ENCODE assay signal across 23 cellular contexts in the genomic region with DNA sequence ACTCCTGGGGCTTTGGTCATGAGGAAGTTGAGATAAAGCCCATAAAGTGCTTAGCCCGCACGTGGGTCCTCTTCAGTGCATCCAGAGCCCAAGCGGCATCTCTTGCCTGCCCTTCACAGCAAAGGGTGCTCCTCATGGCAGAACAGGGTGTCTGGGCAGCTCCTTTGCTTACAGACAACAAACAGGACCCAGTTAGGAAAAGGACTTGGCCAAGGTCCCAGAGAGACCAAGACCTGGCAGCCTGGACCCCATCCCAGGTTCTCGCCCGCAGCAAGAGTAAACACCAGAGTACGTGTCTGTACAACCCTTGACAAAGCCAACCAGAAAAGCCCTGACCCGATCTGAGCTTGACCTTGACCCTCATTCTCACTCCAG. TPM values are rescaled to one million over a fixed set of nuclear protein-coding genes. Genes with fewer than 3 reads are reported as not detected.
DNase-seq lines count a peak whose midpoint lies in the region; ATAC-seq and TF ChIP-seq lines count a peak whose summit lies in the region.
"Had no signal": no experiment of that assay in that cellular context is flagged by ENCODE, and none has a peak within 500 bp of the region (broad histone marks: within the 10 kb centered on the region; RNA-seq: fewer than 3 reads in every experiment).

No MANE protein-coding gene starts in this region.

- H3K27me3 ChIP-seq in dorsolateral prefrontal cortex, result no peaks in the 10 kb centered on the region
- H3K27me3 ChIP-seq in liver (ENCODE audit: control insufficient read depth in 4 of 4, insufficient read depth in 4 of 4, low read length in 3 of 4), result no peaks in the 10 kb centered on the region
- H3K27me3 ChIP-seq in transverse colon, result no peaks in the 10 kb centered on the region
- H3K27me3 ChIP-seq: SJSA1 had no signal

- TF ChIP-seq RAD21 in liver (IDR thresholded peaks at IDR 0.05), result no peak

- H3K4me1 ChIP-seq in liver (ENCODE audit: control insufficient read depth in 4 of 4, insufficient read depth in 4 of 4, low read length in 3 of 4), result peaks cover 2 to 24% (median 18%) of the 10 kb centered on the region in 4 donors
- H3K4me1 ChIP-seq in transverse colon, result peaks cover 0 to 9% (median 2%) of the 10 kb centered on the region in 4 donors

- TF ChIP-seq CTCF in dorsolateral prefrontal cortex (IDR thresholded peaks at IDR 0.05 in 54 of 56, conservative IDR thresholded peaks at IDR 0.05 in 2 of 56; ENCODE audit: low read depth in 1 of 56, partially characterized antibody in 56 of 56) (no peak), liver (IDR thresholded peaks at IDR 0.05; ENCODE audit: low read depth, low read length, missing input control) (no peak), transverse colon (IDR thresholded peaks at IDR 0.05) (no peak)

- in situ Hi-C loops in transverse colon (cut with MboI; ENCODE audit: low pct_ligation_motif_present in 1 of 4, low pct_unique_long_range_greater_than_20kb in 1 of 4, low sequenced_read_pairs in 3 of 4), result no loop called here

- ATAC-seq in GM21423 (IDR thresholded peaks at IDR 0.05; ENCODE audit: unreplicated experiment) (no peak), HG03565 (IDR thresholded peaks at IDR 0.05; ENCODE audit: unreplicated experiment) (no peak)
- ATAC-seq: activated T-cell treated with anti-CD3 and anti-CD28 coated beads, Interleukin-2, amount 50 U/mL, for 4 hours; effector memory CD8-positive, alpha-beta T cell; naive thymus-derived CD4-positive, alpha-beta T cell had no signal

- H3K36me3 ChIP-seq in liver (ENCODE audit: control insufficient read depth in 4 of 4, insufficient read depth in 3 of 4, low read depth in 1 of 4, low read length in 3 of 4) (peaks cover 0 to 6% (median under 1%) of the 10 kb centered on the region in 4 donors), transverse colon (no peaks in the 10 kb centered on the region)
- H3K36me3 ChIP-seq: SJSA1 had no signal

- H3K27ac ChIP-seq in dorsolateral prefrontal cortex (peak overlapping the region in 3 of 59 donors; percentile 4 to 69 (median 20)), liver (ENCODE audit: low read depth in 1 of 2, low read length in 2 of 2) (no peak overlapping the region), transverse colon (no peak overlapping the region)
- H3K27ac ChIP-seq: SJSA1 had no signal

- peak; percentile 27 for DNase-seq in NCI-H2196 (lab: John Stamatoyannopoulos, UW; ENCODE audit: unreplicated experiment)
- DNase-seq in NCI-H2196 treated with DMSO at 0.1 percent for 48 hours (lab: John Stamatoyannopoulos, UW; ENCODE audit: unreplicated experiment), result no peak
- peak in 6 of 10 donors; percentile 5 to 30 (median 22) for DNase-seq in dorsolateral prefrontal cortex
- DNase-seq in transverse colon, result peak; percentile 8
- no peak for DNase-seq in SW 1271 (lab: John Stamatoyannopoulos, UW)
- DNase-seq: 8988T; activated CD4-positive, alpha-beta T cell treated with anti-CD3 and anti-CD28 coated beads, Interleukin-2, amount 10 ng/mL, durations not matched to agents 24 days and 14 days; activated T-cell treated with anti-CD3 and anti-CD28 coated beads, Interleukin-2, amount 50 U/mL, for 4 hours; CD4-positive, CD25-positive, alpha-beta regulatory T cell; central memory CD4-positive, alpha-beta T cell; effector memory CD8-positive, alpha-beta T cell; NCI-H1105 treated with DMSO at 0.1 percent for 48 hours; stimulated activated CD4-positive, alpha-beta T cell treated with anti-CD3 and anti-CD28 coated beads, Interleukin-1b, Interleukin-23, amount 100 ng/mL, for 48 hours; T1000 had no signal

- 41% methylated on average over 7 of the region's 7 CpGs for WGBS in liver
- WGBS in transverse colon (ENCODE audit: low coverage in 1 of 2), 2 donors, result 63% methylated on average over 6 of the region's 7 CpGs; no CpG with 5 or more reads in 1 of the 2 donors

- intact Hi-C loops in dorsolateral prefrontal cortex (cut with DNase I), result no loop called here
- intact Hi-C loops in transverse colon (cut with DNase I; ENCODE audit: low total_unique reads), result no loop called here

- no peak for TF ChIP-seq POLR2A in transverse colon (IDR thresholded peaks at IDR 0.05)

- TF ChIP-seq EP300 in transverse colon (IDR thresholded peaks at IDR 0.05; ENCODE audit: low read depth), result no peak

- H3K9me3 ChIP-seq in liver (ENCODE audit: control insufficient read depth in 4 of 4, low read length in 3 of 4) (no peaks in the 10 kb centered on the region), transverse colon (no peaks in the 10 kb centered on the region)
- H3K9me3 ChIP-seq: SJSA1 had no signal

- no peak overlapping the region for H3K9ac ChIP-seq in liver (ENCODE audit: low read depth in 1 of 2, low read length in 2 of 2)

- H3K4me3 ChIP-seq in dorsolateral prefrontal cortex, result no peak overlapping the region
- H3K4me3 ChIP-seq in liver (ENCODE audit: low read depth in 1 of 3, low read length in 3 of 3), result no peak overlapping the region
- H3K4me3 ChIP-seq in transverse colon, result no peak overlapping the region
- H3K4me3 ChIP-seq: SJSA1 had no signal

TF ChIP-seq in liver, 16 proteins besides CTCF, POLR2A, EP300 and RAD21:
- TF ChIP-seq, protein P1, sequence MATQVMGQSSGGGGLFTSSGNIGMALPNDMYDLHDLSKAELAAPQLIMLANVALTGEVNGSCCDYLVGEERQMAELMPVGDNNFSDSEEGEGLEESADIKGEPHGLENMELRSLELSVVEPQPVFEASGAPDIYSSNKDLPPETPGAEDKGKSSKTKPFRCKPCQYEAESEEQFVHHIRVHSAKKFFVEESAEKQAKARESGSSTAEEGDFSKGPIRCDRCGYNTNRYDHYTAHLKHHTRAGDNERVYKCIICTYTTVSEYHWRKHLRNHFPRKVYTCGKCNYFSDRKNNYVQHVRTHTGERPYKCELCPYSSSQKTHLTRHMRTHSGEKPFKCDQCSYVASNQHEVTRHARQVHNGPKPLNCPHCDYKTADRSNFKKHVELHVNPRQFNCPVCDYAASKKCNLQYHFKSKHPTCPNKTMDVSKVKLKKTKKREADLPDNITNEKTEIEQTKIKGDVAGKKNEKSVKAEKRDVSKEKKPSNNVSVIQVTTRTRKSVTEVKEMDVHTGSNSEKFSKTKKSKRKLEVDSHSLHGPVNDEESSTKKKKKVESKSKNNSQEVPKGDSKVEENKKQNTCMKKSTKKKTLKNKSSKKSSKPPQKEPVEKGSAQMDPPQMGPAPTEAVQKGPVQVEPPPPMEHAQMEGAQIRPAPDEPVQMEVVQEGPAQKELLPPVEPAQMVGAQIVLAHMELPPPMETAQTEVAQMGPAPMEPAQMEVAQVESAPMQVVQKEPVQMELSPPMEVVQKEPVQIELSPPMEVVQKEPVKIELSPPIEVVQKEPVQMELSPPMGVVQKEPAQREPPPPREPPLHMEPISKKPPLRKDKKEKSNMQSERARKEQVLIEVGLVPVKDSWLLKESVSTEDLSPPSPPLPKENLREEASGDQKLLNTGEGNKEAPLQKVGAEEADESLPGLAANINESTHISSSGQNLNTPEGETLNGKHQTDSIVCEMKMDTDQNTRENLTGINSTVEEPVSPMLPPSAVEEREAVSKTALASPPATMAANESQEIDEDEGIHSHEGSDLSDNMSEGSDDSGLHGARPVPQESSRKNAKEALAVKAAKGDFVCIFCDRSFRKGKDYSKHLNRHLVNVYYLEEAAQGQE (IDR thresholded peaks at IDR 0.05), result no peak
- TF ChIP-seq FOXA2 (IDR thresholded peaks at IDR 0.05) (peak; percentile 59), FOXA1 (IDR thresholded peaks at IDR 0.05) (peak; percentile 39), RXRA (IDR thresholded peaks at IDR 0.05) (peak; percentile 28 to 76), HNF4A (conservative IDR thresholded peaks at IDR 0.05) (peak; percentile 27 to 37)
- TF ChIP-seq, protein P2, sequence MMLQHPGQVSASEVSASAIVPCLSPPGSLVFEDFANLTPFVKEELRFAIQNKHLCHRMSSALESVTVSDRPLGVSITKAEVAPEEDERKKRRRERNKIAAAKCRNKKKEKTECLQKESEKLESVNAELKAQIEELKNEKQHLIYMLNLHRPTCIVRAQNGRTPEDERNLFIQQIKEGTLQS (IDR thresholded peaks at IDR 0.05), result no peak
- TF ChIP-seq, protein P3, sequence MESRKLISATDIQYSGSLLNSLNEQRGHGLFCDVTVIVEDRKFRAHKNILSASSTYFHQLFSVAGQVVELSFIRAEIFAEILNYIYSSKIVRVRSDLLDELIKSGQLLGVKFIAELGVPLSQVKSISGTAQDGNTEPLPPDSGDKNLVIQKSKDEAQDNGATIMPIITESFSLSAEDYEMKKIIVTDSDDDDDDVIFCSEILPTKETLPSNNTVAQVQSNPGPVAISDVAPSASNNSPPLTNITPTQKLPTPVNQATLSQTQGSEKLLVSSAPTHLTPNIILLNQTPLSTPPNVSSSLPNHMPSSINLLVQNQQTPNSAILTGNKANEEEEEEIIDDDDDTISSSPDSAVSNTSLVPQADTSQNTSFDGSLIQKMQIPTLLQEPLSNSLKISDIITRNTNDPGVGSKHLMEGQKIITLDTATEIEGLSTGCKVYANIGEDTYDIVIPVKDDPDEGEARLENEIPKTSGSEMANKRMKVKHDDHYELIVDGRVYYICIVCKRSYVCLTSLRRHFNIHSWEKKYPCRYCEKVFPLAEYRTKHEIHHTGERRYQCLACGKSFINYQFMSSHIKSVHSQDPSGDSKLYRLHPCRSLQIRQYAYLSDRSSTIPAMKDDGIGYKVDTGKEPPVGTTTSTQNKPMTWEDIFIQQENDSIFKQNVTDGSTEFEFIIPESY (IDR thresholded peaks at IDR 0.05), result no peak

RNA-seq across cellular contexts. Expression of a gene that starts 27.0 kb away (rescaled TPM):
- total RNA-seq in dorsolateral prefrontal cortex, result 10 to 100 TPM in 113 of 120 experiments, 1 to 10 TPM in 7; 3.9 to 38.1 (median 15.9) TPM
- 10 to 100 TPM in 1 of 2 donors, under 1 TPM in 1; 0.51 to 22.9 TPM for total RNA-seq in liver
- 1 to 10 TPM; 4.8 to 6.6 TPM for polyA plus RNA-seq in liver
- total RNA-seq in transverse colon, result 100 to 1,000 TPM in 2 of 4 donors, 10 to 100 TPM in 2; 67.5 to 212 (median 116) TPM

RNA-seq across cellular contexts. Expression of a gene that starts 34.7 kb away (rescaled TPM):
- total RNA-seq in dorsolateral prefrontal cortex (10 to 100 TPM in 17 of 120 experiments, 1 to 10 TPM in 103; 3.7 to 23.3 (median 7.6) TPM), liver (under 1 TPM; 0.14 to 0.17 TPM), transverse colon (not detected)
- under 1 TPM; 0.13 to 0.26 TPM for polyA plus RNA-seq in liver
- total RNA-seq: activated CD4-positive, alpha-beta T cell treated with anti-CD3 and anti-CD28 coated beads, Interleukin-2, amount 10 ng/mL, durations not matched to agents 24 days and 14 days; Daoy; SJSA1 had no signal

RNA-seq across cellular contexts. Expression of a gene that starts 51.2 kb away (rescaled TPM):
- total RNA-seq in dorsolateral prefrontal cortex (under 1 TPM in 44 of 120 experiments, not detected in 76; 0.11 to 0.64 (median 0.31) TPM), liver (under 1 TPM; 0.25 to 0.33 TPM), transverse colon (under 1 TPM in 1 of 4 donors, not detected in 3; 0.14 TPM)
- under 1 TPM in 1 of 2 donors, not detected in 1; 0.02 TPM for polyA plus RNA-seq in liver
- total RNA-seq: activated CD4-positive, alpha-beta T cell treated with anti-CD3 and anti-CD28 coated beads, Interleukin-2, amount 10 ng/mL, durations not matched to agents 24 days and 14 days; activated T-cell treated with anti-CD3 and anti-CD28 coated beads, Interleukin-2, amount 50 U/mL, for 4 hours; CD4-positive, CD25-positive, alpha-beta regulatory T cell; Daoy; lung microvascular endothelial cell; SJSA1 had no signal
- polyA plus RNA-seq: CD4-positive, CD25-positive, alpha-beta regulatory T cell; naive thymus-derived CD4-positive, alpha-beta T cell had no signal

RNA-seq across cellular contexts. Expression of a gene that starts 54.1 kb away (rescaled TPM):
- total RNA-seq in dorsolateral prefrontal cortex (under 1 TPM in 1 of 120 experiments, not detected in 119; 0.30 TPM), liver (not detected), transverse colon (not detected)
- polyA plus RNA-seq in liver, result not detected
- total RNA-seq: activated CD4-positive, alpha-beta T cell treated with anti-CD3 and anti-CD28 coated beads, Interleukin-2, amount 10 ng/mL, durations not matched to agents 24 days and 14 days; activated T-cell treated with anti-CD3 and anti-CD28 coated beads, Interleukin-2, amount 50 U/mL, for 4 hours; CD4-positive, CD25-positive, alpha-beta regulatory T cell; Daoy; H1; lung microvascular endothelial cell; naive thymus-derived CD4-positive, alpha-beta T cell; SJSA1; temporal lobe had no signal
- polyA plus RNA-seq: CD4-positive, CD25-positive, alpha-beta regulatory T cell; naive thymus-derived CD4-positive, alpha-beta T cell had no signal

Comparison
In these comparisons a context has a peak if more than half of its experiments do, and no peak if none do; other contexts are left out.
1. DNase-seq: peak in NCI-H2196 (single experiment), dorsolateral prefrontal cortex (6 of 10) and transverse colon (single experiment); none in NCI-H2196 treated with DMSO at 0.1 percent for 48 hours (single experiment) and SW 1271 (0 of 2).